10 cellular contexts compared by ENCODE assay signal in genomic region chr6:15036690-15037245, GRCh38.
A peak's percentile ranks its signal among the peaks of the same experiment; 100 is the strongest.
DNase-seq lines count a peak whose midpoint lies in the region; ATAC-seq, FAIRE-seq and TF ChIP-seq lines count a peak whose summit lies in the region.
"Had no signal": no experiment of that assay in that cellular context is flagged by ENCODE, and none has a peak within 500 bp of the region (broad histone marks: within the 10 kb centered on the region; RNA-seq: fewer than 3 reads in every experiment).

No MANE protein-coding gene starts in this region.

- peaks cover 3% of the 10 kb centered on the region for H3K4me1 Mint-ChIP-seq in T-helper 17 cell

- H3K27me3 Mint-ChIP-seq in T-helper 17 cell = peaks cover 6% of the 10 kb centered on the region
- H3K27me3 Mint-ChIP-seq: activated naive CD8-positive, alpha-beta T cell had no signal

- no peaks in the 10 kb centered on the region for H3K36me3 ChIP-seq in esophagus (ENCODE audit: control insufficient read depth in 2 of 2, insufficient read depth in 2 of 2, low read length in 1 of 2)
- H3K36me3 ChIP-seq in pancreas = no peaks in the 10 kb centered on the region
- H3K36me3 ChIP-seq: thoracic aorta had no signal

- no peak for TF ChIP-seq CTCF in pancreas (IDR thresholded peaks at IDR 0.05)

- DNase-seq in DMS79 treated with DMSO at 0.1 percent for 48 hours (lab: John Stamatoyannopoulos, UW) (peak; percentile 21), NCI-H345 treated with DMSO at 0.1 percent for 48 hours (lab: John Stamatoyannopoulos, UW; ENCODE audit: unreplicated experiment) (peak; percentile 9), pancreas (peak; percentile 30 to 73 (median 52)), T1000 (lab: John Stamatoyannopoulos, UW) (no peak), GM19239 (ENCODE audit: insufficient read length, low spot score) (no peak), T-helper 17 cell (no peak)

- no peak overlapping the region for H3K27ac Mint-ChIP-seq in T-helper 17 cell
- H3K27ac Mint-ChIP-seq: activated naive CD8-positive, alpha-beta T cell had no signal

- FAIRE-seq in pancreas (lab: Jason Lieb, UNC) (no peak), GM19239 (lab: Jason Lieb, UNC) (no peak)

- H3K27me3 ChIP-seq in esophagus (ENCODE audit: control insufficient read depth in 1 of 2, insufficient read depth in 2 of 2, low read length in 2 of 2) = no peaks in the 10 kb centered on the region
- H3K27me3 ChIP-seq in pancreas = no peaks in the 10 kb centered on the region

- WGBS in esophagus, 2 donors = 39 to 53% methylated on average over 10 of the region's 10 CpGs
- WGBS in pancreas, 2 donors = 26 to 31% methylated on average over 10 of the region's 10 CpGs

- ATAC-seq in pancreas (peak; percentile 62 to 82 (median 70)), GM21447 (IDR thresholded peaks at IDR 0.05; ENCODE audit: unreplicated experiment) (no peak), T-helper 17 cell (no peak)

- H3K4me3 ChIP-seq in esophagus (ENCODE audit: low read depth in 1 of 2, low read length in 2 of 2) = no peak overlapping the region
- no peak overlapping the region for H3K4me3 ChIP-seq in pancreas
- H3K4me3 ChIP-seq: thoracic aorta had no signal

- peaks cover 0 to 5% of the 10 kb centered on the region in 2 donors for H3K4me1 ChIP-seq in esophagus (ENCODE audit: control insufficient read depth in 2 of 2, insufficient read depth in 2 of 2, low read length in 1 of 2)
- H3K4me1 ChIP-seq in pancreas = no peaks in the 10 kb centered on the region

- intact Hi-C loops in pancreas (cut with DNase I) = no loop called here

- H3K9me3 ChIP-seq in esophagus (ENCODE audit: control insufficient read depth in 2 of 2, insufficient read depth in 1 of 2, low read depth in 1 of 2, low read length in 1 of 2) (no peaks in the 10 kb centered on the region), pancreas (no peaks in the 10 kb centered on the region), T-helper 17 cell (ENCODE audit: control insufficient read depth, low read length, poor library complexity, severe bottlenecking) (no peaks in the 10 kb centered on the region)
- H3K9me3 ChIP-seq: thoracic aorta had no signal

- H3K4me3 Mint-ChIP-seq in T-helper 17 cell = no peak overlapping the region
- H3K4me3 Mint-ChIP-seq: activated naive CD8-positive, alpha-beta T cell had no signal

- H3K27ac ChIP-seq in esophagus (ENCODE audit: low read depth in 2 of 2, low read length in 1 of 2) (peak overlapping the region; percentile 47 to 48), pancreas (no peak overlapping the region)
- H3K27ac ChIP-seq: thoracic aorta had no signal

- no peaks in the 10 kb centered on the region for H3K36me3 Mint-ChIP-seq in T-helper 17 cell (ENCODE audit: low read depth)
- H3K36me3 Mint-ChIP-seq: activated naive CD8-positive, alpha-beta T cell had no signal

Comparison
In these comparisons a context has a peak if more than half of its experiments do, and no peak if none do; other contexts are left out.
1. DNase-seq: peak in DMS79 treated with DMSO at 0.1 percent for 48 hours (single experiment), NCI-H345 treated with DMSO at 0.1 percent for 48 hours (single experiment) and pancreas (6 of 6); none in T1000 (single experiment), GM19239 (single experiment) and T-helper 17 cell (0 of 3).
2. H3K27ac ChIP-seq: peak in esophagus (2 of 2); none in pancreas (0 of 4).
3. ATAC-seq: peak in pancreas (4 of 4); none in GM21447 (single experiment) and T-helper 17 cell (single experiment).